ENCODE assay signal across 8 cellular contexts in genomic region chr1:156053770-156054499, GRCh38. TPM values are rescaled to one million over a fixed set of nuclear protein-coding genes. Genes with fewer than 3 reads are reported as not detected.
DNase-seq lines count a peak whose midpoint lies in the region; ATAC-seq and TF ChIP-seq lines count a peak whose summit lies in the region.

Gene UBQLN4 (minus strand): TSS chr1:156053798. CDS start chr1:156053701, 97 bp downstream.

- peak within 1 kb of the TSS; percentile 100 for H3K27ac ChIP-seq in endodermal cell (ENCODE audit: low read depth, low read length)

- H3K4me3 ChIP-seq in AG10803 (ENCODE audit: low read length) (peak within 1 kb of the TSS; percentile 98), endodermal cell (ENCODE audit: low read length) (peak within 1 kb of the TSS; percentile 96)

- H3K9ac ChIP-seq in endodermal cell (ENCODE audit: extremely low read depth, low read length, poor library complexity, severe bottlenecking): peak within 1 kb of the TSS; percentile 94

- H3K27me3 ChIP-seq in endodermal cell (ENCODE audit: control insufficient read depth, insufficient read depth, low read length, poor library complexity, severe bottlenecking): no peaks in the 10 kb centered on the region

- H3K36me3 ChIP-seq in endodermal cell (ENCODE audit: control insufficient read depth, insufficient read depth, low read length): peaks cover 35% of the 10 kb centered on the region

- H3K27ac Mint-ChIP-seq in activated CD8-positive, alpha-beta memory T cell treated with anti-CD3 and anti-CD28 coated beads, Interleukin-2, amount 10 ng/mL, durations not matched to agents 7 days and 5 days: peak within 1 kb of the TSS; percentile 86
- H3K27ac Mint-ChIP-seq in endodermal cell: peak within 1 kb of the TSS; percentile 97
- peak within 1 kb of the TSS; percentile 99 for H3K27ac Mint-ChIP-seq in mesothelial cell of epicardium

- no peaks in the 10 kb centered on the region for H3K9me3 ChIP-seq in endodermal cell (ENCODE audit: control insufficient read depth, low read length)

- H3K9me3 Mint-ChIP-seq in activated CD8-positive, alpha-beta memory T cell treated with anti-CD3 and anti-CD28 coated beads, Interleukin-2, amount 10 ng/mL, durations not matched to agents 7 days and 5 days (ENCODE audit: low read depth): no peaks in the 10 kb centered on the region
- H3K9me3 Mint-ChIP-seq in endodermal cell: no peaks in the 10 kb centered on the region
- H3K9me3 Mint-ChIP-seq in mesothelial cell of epicardium: no peaks in the 10 kb centered on the region

- peak; percentile 42 for ATAC-seq in GM19025 (IDR thresholded peaks at IDR 0.05; ENCODE audit: low read depth, unreplicated experiment)
- peak; percentile 60 for ATAC-seq in activated CD8-positive, alpha-beta memory T cell treated with anti-CD3 and anti-CD28 coated beads, Interleukin-2, amount 10 ng/mL, durations not matched to agents 7 days and 5 days

- TF ChIP-seq CTCF in AG10803 (conservative IDR thresholded peaks at IDR 0.05; ENCODE audit: low read length): peak; percentile 27
- TF ChIP-seq CTCF in endodermal cell (conservative IDR thresholded peaks at IDR 0.05): peak; percentile 63
- no peak for TF ChIP-seq CTCF in mesothelial cell of epicardium (IDR thresholded peaks at IDR 0.05; ENCODE audit: unreplicated experiment)

- 0% methylated on average over 18 to 45 of the region's 49 CpGs for WGBS in endodermal cell (ENCODE audit: insufficient coverage in 1 of 2, insufficient read length in 1 of 2), 2 experiments

- peaks cover 9% of the 10 kb centered on the region for H3K36me3 Mint-ChIP-seq in activated CD8-positive, alpha-beta memory T cell treated with anti-CD3 and anti-CD28 coated beads, Interleukin-2, amount 10 ng/mL, durations not matched to agents 7 days and 5 days
- peaks cover 28% of the 10 kb centered on the region for H3K36me3 Mint-ChIP-seq in endodermal cell (ENCODE audit: low read depth)
- peaks cover 8% of the 10 kb centered on the region for H3K36me3 Mint-ChIP-seq in mesothelial cell of epicardium

- DNase-seq in AG10803 (ENCODE audit: low read depth): peak; percentile 85
- peak; percentile 88 for DNase-seq in HK-2 (ENCODE audit: unreplicated experiment)
- peak; percentile 72 for DNase-seq in NOMO-1 treated with DMSO at 0.1 percent for 48 hours (lab: John Stamatoyannopoulos, UW; ENCODE audit: unreplicated experiment)
- peak; percentile 91 for DNase-seq in activated CD8-positive, alpha-beta memory T cell treated with anti-CD3 and anti-CD28 coated beads, Interleukin-2, amount 10 ng/mL, durations not matched to agents 7 days and 5 days
- peak; percentile 96 for DNase-seq in endodermal cell
- peak; percentile 80 to 81 for DNase-seq in mesothelial cell of epicardium (ENCODE audit: low spot score in 2 of 2, unreplicated experiment in 2 of 2)
- peak; percentile 77 to 82 for DNase-seq in stimulated activated CD8-positive, alpha-beta memory T cell treated with anti-CD3 and anti-CD28 coated beads, Interleukin-15, amount 100 ng/mL, for 48 hours (ENCODE audit: low read depth in 2 of 2)

- peaks cover 4% of the 10 kb centered on the region for H3K4me1 ChIP-seq in endodermal cell (ENCODE audit: control insufficient read depth, insufficient read depth, low read length)

- H3K4me1 Mint-ChIP-seq in activated CD8-positive, alpha-beta memory T cell treated with anti-CD3 and anti-CD28 coated beads, Interleukin-2, amount 10 ng/mL, durations not matched to agents 7 days and 5 days: peaks cover 29% of the 10 kb centered on the region
- H3K4me1 Mint-ChIP-seq in endodermal cell (peaks cover 27% of the 10 kb centered on the region), mesothelial cell of epicardium (peaks cover 21% of the 10 kb centered on the region)

- H3K27me3 Mint-ChIP-seq in activated CD8-positive, alpha-beta memory T cell treated with anti-CD3 and anti-CD28 coated beads, Interleukin-2, amount 10 ng/mL, durations not matched to agents 7 days and 5 days: no peaks in the 10 kb centered on the region
- H3K27me3 Mint-ChIP-seq in endodermal cell (ENCODE audit: insufficient read depth) (no peaks in the 10 kb centered on the region), mesothelial cell of epicardium (ENCODE audit: low read depth) (no peaks in the 10 kb centered on the region)

- H3K4me3 Mint-ChIP-seq in activated CD8-positive, alpha-beta memory T cell treated with anti-CD3 and anti-CD28 coated beads, Interleukin-2, amount 10 ng/mL, durations not matched to agents 7 days and 5 days: peak within 1 kb of the TSS; percentile 96
- H3K4me3 Mint-ChIP-seq in endodermal cell: peak within 1 kb of the TSS; percentile 93
- peak within 1 kb of the TSS; percentile 96 for H3K4me3 Mint-ChIP-seq in mesothelial cell of epicardium

- CTCF ChIA-PET in activated CD8-positive, alpha-beta memory T cell treated with anti-CD3 and anti-CD28 coated beads, Interleukin-2, amount 10 ng/mL, durations not matched to agents 7 days and 5 days (lab: Charles Lee): interaction anchor here (1.0 to 2.3 kb wide), 7 partner anchors 13 to 803 kb away, joined by 3 to 9 read pairs (median 4); partner anchors contain the start of genes PMF1 and SSR2

RNA-seq across cellular contexts. Expression of gene UBQLN4, which starts in this region (rescaled TPM):
- 10 to 100 TPM; 40.3 to 44.8 TPM for total RNA-seq in activated CD8-positive, alpha-beta memory T cell treated with anti-CD3 and anti-CD28 coated beads, Interleukin-2, amount 10 ng/mL, durations not matched to agents 7 days and 5 days
- total RNA-seq in endodermal cell (10 to 100 TPM; 56.4 to 62.4 TPM), mesothelial cell of epicardium (61.2 to 66.7 TPM (median 61.9 TPM) in 3 replicates)
- 60.8 TPM for polyA plus RNA-seq in endodermal cell (2013, experiment 1 of 2)
- 56.6 TPM for polyA plus RNA-seq in endodermal cell (2013, experiment 2 of 2)

Comparison
In these comparisons a context has a peak if more than half of its experiments do, and no peak if none do; other contexts are left out.
1. Peak in every context shown above with its lines: DNase-seq, ATAC-seq, H3K4me3 ChIP-seq and H3K27ac ChIP-seq.